In genomic region chr1:226166341-226166740, GRCh38 we compare ENCODE assay signal across 39 cellular contexts. TPM values are rescaled to one million over a fixed set of nuclear protein-coding genes. Genes with fewer than 3 reads are reported as not detected.
"Had no signal": no experiment of that assay in that cellular context is flagged by ENCODE, and none has a peak within 500 bp of the region (broad histone marks: within the 10 kb centered on the region; RNA-seq: fewer than 3 reads in every experiment).

No MANE protein-coding gene starts in this region.

- H3K9me3 Mint-ChIP-seq: activated B cell treated with CpG ODN at 0.5 μM for 24 hours; activated CD4-positive, alpha-beta memory T cell treated with anti-CD3 and anti-CD28 coated beads for 36 hours; activated naive CD8-positive, alpha-beta T cell treated with anti-CD3 and anti-CD28 coated beads for 36 hours had no signal

- H3K27me3 ChIP-seq: Peyer's patch had no signal

- DNase-seq: activated B cell treated with CpG ODN at 0.5 μM for 24 hours; activated CD4-positive, alpha-beta memory T cell treated with anti-CD3 and anti-CD28 coated beads for 36 hours; activated CD4-positive, alpha-beta T cell treated with anti-CD3 and anti-CD28 coated beads for 4 hours; activated CD4-positive, alpha-beta T cell treated with anti-CD3 and anti-CD28 coated beads, Interleukin-2, amount 50 U/mL, for 1 hour; activated CD4-positive, CD25-positive, alpha-beta regulatory T cell treated with anti-CD3 and anti-CD28 coated beads, Interleukin-2, amount 50 U/mL, for 72 hours; activated CD8-positive, alpha-beta memory T cell treated with anti-CD3 and anti-CD28 coated beads, Interleukin-2, amount 10 ng/mL, durations not matched to agents 7 days and 5 days; activated CD8-positive, alpha-beta memory T cell treated with anti-CD3 and anti-CD28 coated beads, Interleukin-2, amount 50 U/mL, for 48 hours; activated effector memory CD4-positive, alpha-beta T cell treated with Interleukin-2 at 50 U/mL for 16 hours; activated naive CD4-positive, alpha-beta T cell treated with anti-CD3 and anti-CD28 coated beads, Interleukin-2, amount 50 U/mL, for 16 hours; activated naive CD8-positive, alpha-beta T cell treated with anti-CD3 and anti-CD28 coated beads for 36 hours; activated T-cell treated with anti-CD3 and anti-CD28 coated beads, Interleukin-2, amount 50 U/mL, for 48 hours; amniotic stem cell; aorta; Kasumi-1; KBM-7; MM.1S; MV-4-11; NCI-H1092 treated with DMSO at 0.1 percent for 48 hours; NCI-H1417; NCI-H146; NCI-H187; NCI-H2029 treated with DMSO at 0.1 percent for 48 hours; NCI-H2107; NCI-H2171; NCI-H510A; NCI-H526; NCI-H748 treated with DMSO at 0.1 percent for 48 hours; NK-92 treated with Interleukin-12 subunit alpha and Interleukin-12 subunit beta, amount 100 ng/mL, for 24 hours; PC-3; Peyer's patch; RPMI8226; SHP77 treated with DMSO at 0.1 percent for 48 hours; SW 1271; T-helper 1 cell; T-helper 2 cell; T-helper 9 cell had no signal

- H3K27ac ChIP-seq: Peyer's patch, VCaP had no signal

- ATAC-seq: activated CD8-positive, alpha-beta memory T cell treated with anti-CD3 and anti-CD28 coated beads, Interleukin-2, amount 10 ng/mL, durations not matched to agents 7 days and 5 days; PC-3; SK-N-SH treated with all-trans-retinoic acid at 6 μM for 48 hours had no signal

- H3K4me3 Mint-ChIP-seq: activated B cell treated with CpG ODN at 0.5 μM for 24 hours; activated CD4-positive, alpha-beta memory T cell treated with anti-CD3 and anti-CD28 coated beads for 36 hours; activated CD8-positive, alpha-beta memory T cell treated with anti-CD3 and anti-CD28 coated beads, Interleukin-2, amount 10 ng/mL, durations not matched to agents 7 days and 5 days; activated naive CD8-positive, alpha-beta T cell treated with anti-CD3 and anti-CD28 coated beads for 36 hours had no signal

- H3K9me3 ChIP-seq: Peyer's patch had no signal

- H3K27ac Mint-ChIP-seq: activated B cell treated with CpG ODN at 0.5 μM for 24 hours; activated CD4-positive, alpha-beta memory T cell treated with anti-CD3 and anti-CD28 coated beads for 36 hours; activated CD8-positive, alpha-beta memory T cell treated with anti-CD3 and anti-CD28 coated beads, Interleukin-2, amount 10 ng/mL, durations not matched to agents 7 days and 5 days; activated naive CD8-positive, alpha-beta T cell treated with anti-CD3 and anti-CD28 coated beads for 36 hours had no signal

- H3K4me3 ChIP-seq: Peyer's patch had no signal

- H3K4me1 ChIP-seq: Peyer's patch had no signal

- H3K27me3 Mint-ChIP-seq: activated B cell treated with CpG ODN at 0.5 μM for 24 hours; activated CD4-positive, alpha-beta memory T cell treated with anti-CD3 and anti-CD28 coated beads for 36 hours; activated CD8-positive, alpha-beta memory T cell treated with anti-CD3 and anti-CD28 coated beads, Interleukin-2, amount 10 ng/mL, durations not matched to agents 7 days and 5 days; activated naive CD8-positive, alpha-beta T cell treated with anti-CD3 and anti-CD28 coated beads for 36 hours had no signal

- H3K4me1 Mint-ChIP-seq: activated CD8-positive, alpha-beta memory T cell treated with anti-CD3 and anti-CD28 coated beads, Interleukin-2, amount 10 ng/mL, durations not matched to agents 7 days and 5 days had no signal

RNA-seq across cellular contexts. Expression of gene MIXL1, which starts 57.1 kb away (rescaled TPM):
- total RNA-seq: activated CD4-positive, alpha-beta memory T cell treated with anti-CD3 and anti-CD28 coated beads for 36 hours; activated CD8-positive, alpha-beta memory T cell treated with anti-CD3 and anti-CD28 coated beads, Interleukin-2, amount 10 ng/mL, durations not matched to agents 7 days and 5 days; PC-3; Peyer's patch; SK-MEL-5 had no signal
- polyA plus RNA-seq: aorta had no signal
